In the genomic region with DNA sequence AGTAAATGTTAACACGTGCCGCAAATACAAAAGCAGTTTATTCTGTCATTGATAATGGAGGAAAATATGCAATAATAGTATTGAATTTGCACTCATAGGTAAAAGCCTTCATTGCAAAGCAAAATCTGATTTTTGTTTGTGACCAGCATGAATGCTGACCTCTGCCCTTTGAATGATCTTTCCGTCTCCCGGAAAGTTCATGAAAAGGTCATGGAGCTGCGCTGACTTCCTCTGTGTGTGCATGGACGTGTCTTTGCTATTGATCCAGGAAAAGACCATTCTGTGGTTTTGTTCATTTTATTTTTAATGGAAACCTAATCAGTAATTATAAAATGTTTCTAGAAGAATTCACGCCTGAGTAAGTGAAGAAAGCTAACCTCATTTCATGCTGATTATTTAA, we compare ENCODE assay signal across 18 cellular contexts.
DNase-seq lines count a peak whose midpoint lies in the region; ATAC-seq, FAIRE-seq and TF ChIP-seq lines count a peak whose summit lies in the region.
"Had no signal": no experiment of that assay in that cellular context is flagged by ENCODE, and none has a peak within 500 bp of the region (broad histone marks: within the 10 kb centered on the region; RNA-seq: fewer than 3 reads in every experiment).

No MANE protein-coding gene starts in this region.

- DNase-seq in COLO829 (ENCODE audit: low spot score) (peak; percentile 36), endothelial cell of umbilical vein (ENCODE audit: low read depth, low spot score) (no peak), right lobe of liver (peak in 1 of 3 donors; percentile 47), progenitor cell of endocrine pancreas (ENCODE audit: low spot score, unreplicated experiment) (no peak), SJCRH30 (no peak), RCC 7860 (ENCODE audit: low spot score) (no peak), transverse colon (no peak)
- no peak for DNase-seq in naive thymus-derived CD8-positive, alpha-beta T cell
- DNase-seq: AML-193; CD4-positive, alpha-beta T cell; GM23248 had no signal

- peak; percentile 84 to 87 (median 86) for ATAC-seq in right lobe of liver
- ATAC-seq in naive thymus-derived CD8-positive, alpha-beta T cell: no peak
- ATAC-seq: A549 had no signal

- intact Hi-C loops in endothelial cell of umbilical vein (cut with micrococcal nuclease) (no loop called here), right lobe of liver (cut with DNase I) (no loop called here), transverse colon (cut with DNase I; ENCODE audit: low total_unique reads) (no loop called here)

- H3K79me2 ChIP-seq in endothelial cell of umbilical vein (ENCODE audit: control insufficient read depth, insufficient read depth, low read length): no peaks in the 10 kb centered on the region

- H3K4me1 Mint-ChIP-seq in progenitor cell of endocrine pancreas (ENCODE audit: low read depth): peaks cover 43% of the 10 kb centered on the region
- no peaks in the 10 kb centered on the region for H3K4me1 Mint-ChIP-seq in naive thymus-derived CD8-positive, alpha-beta T cell

- no peaks in the 10 kb centered on the region for H4K20me1 ChIP-seq in endothelial cell of umbilical vein (replicated peaks; ENCODE audit: control insufficient read depth, extremely low read depth, insufficient read depth, low read length)

- peak overlapping the region; percentile 87 for H3K27ac Mint-ChIP-seq in progenitor cell of endocrine pancreas
- H3K27ac Mint-ChIP-seq in naive thymus-derived CD8-positive, alpha-beta T cell: no peak overlapping the region
- H3K27ac Mint-ChIP-seq: CD4-positive, alpha-beta T cell had no signal

- H3K9me3 ChIP-seq in endothelial cell of umbilical vein (replicated peaks; ENCODE audit: control insufficient read depth, insufficient read depth, low read length) (no peaks in the 10 kb centered on the region), right lobe of liver (no peaks in the 10 kb centered on the region), SJCRH30 (replicated peaks) (no peaks in the 10 kb centered on the region), transverse colon (no peaks in the 10 kb centered on the region)
- H3K9me3 ChIP-seq: A549, HAP-1 had no signal

- H3K4me1 ChIP-seq in endothelial cell of umbilical vein (ENCODE audit: control insufficient read depth, extremely low read depth, insufficient read depth, low read length) (peaks cover 12% of the 10 kb centered on the region), right lobe of liver (peaks cover 0 to 16% (median 6%) of the 10 kb centered on the region in 4 donors), SJCRH30 (peaks cover 39% of the 10 kb centered on the region), transverse colon (peaks cover 0 to 10% (median 5%) of the 10 kb centered on the region in 4 donors)
- H3K4me1 ChIP-seq: HAP-1 had no signal

- H3K36me3 Mint-ChIP-seq in progenitor cell of endocrine pancreas (ENCODE audit: insufficient read depth): no peaks in the 10 kb centered on the region
- no peaks in the 10 kb centered on the region for H3K36me3 Mint-ChIP-seq in naive thymus-derived CD8-positive, alpha-beta T cell

- H3K4me3 Mint-ChIP-seq in progenitor cell of endocrine pancreas (ENCODE audit: low read depth): peak overlapping the region; percentile 45
- no peak overlapping the region for H3K4me3 Mint-ChIP-seq in naive thymus-derived CD8-positive, alpha-beta T cell
- H3K4me3 Mint-ChIP-seq: CD4-positive, alpha-beta T cell had no signal

- no peaks in the 10 kb centered on the region for H3K9me1 ChIP-seq in endothelial cell of umbilical vein (replicated peaks; ENCODE audit: control insufficient read depth, extremely low read depth, insufficient read depth, low read length)

- TF ChIP-seq POLR2A in endothelial cell of umbilical vein (IDR thresholded peaks at IDR 0.05; ENCODE audit: low read depth, low read length): no peak
- no peak for TF ChIP-seq POLR2A in right lobe of liver (IDR thresholded peaks at IDR 0.05)
- no peak for TF ChIP-seq POLR2A in transverse colon (IDR thresholded peaks at IDR 0.05)

- CTCF ChIA-PET in endothelial cell of umbilical vein (lab: Charles Lee): interaction anchor here (1.1 kb wide), 1 partner anchor 560 kb away, joined by 3 read pairs; no protein-coding TSS in a partner anchor

- H3K4me3 ChIP-seq in endothelial cell of umbilical vein (replicated peaks in 1 of 3; ENCODE audit: insufficient read depth in 1 of 3, low read depth in 1 of 3, low read length in 3 of 3): no peak overlapping the region
- no peak overlapping the region for H3K4me3 ChIP-seq in right lobe of liver
- no peak overlapping the region for H3K4me3 ChIP-seq in SJCRH30
- H3K4me3 ChIP-seq in transverse colon: no peak overlapping the region
- H3K4me3 ChIP-seq: A549, GM23248, HAP-1 had no signal

- H3K27ac ChIP-seq in endothelial cell of umbilical vein (ENCODE audit: insufficient read depth, low read depth, low read length) (no peak overlapping the region), right lobe of liver (peak overlapping the region in 1 of 3 donors; percentile 3), SJCRH30 (no peak overlapping the region), transverse colon (no peak overlapping the region)
- H3K27ac ChIP-seq: 22Rv1, A549, C4-2B, GM23248 had no signal

- dilution Hi-C loops in endothelial cell of umbilical vein (cut with MboI; ENCODE audit: extremely low pct_ligation_motif_present, low sequenced_read_pairs): no loop called here

- no peak overlapping the region for H2AFZ ChIP-seq in endothelial cell of umbilical vein (ENCODE audit: low read depth, low read length)
- H2AFZ ChIP-seq: GM23248 had no signal

- in situ Hi-C loops in transverse colon (cut with MboI; ENCODE audit: low pct_ligation_motif_present in 1 of 4, low pct_unique_long_range_greater_than_20kb in 1 of 4, low sequenced_read_pairs in 3 of 4): no loop called here

- H3K36me3 ChIP-seq in endothelial cell of umbilical vein (ENCODE audit: control insufficient read depth in 2 of 2, extremely low read depth in 1 of 2, insufficient read depth in 2 of 2, low read length in 2 of 2): no peaks in the 10 kb centered on the region
- no peaks in the 10 kb centered on the region for H3K36me3 ChIP-seq in right lobe of liver
- H3K36me3 ChIP-seq in SJCRH30: no peaks in the 10 kb centered on the region
- H3K36me3 ChIP-seq in transverse colon: no peaks in the 10 kb centered on the region
- H3K36me3 ChIP-seq: HAP-1 had no signal

- no TSS peak for BruUV-seq in endothelial cell of umbilical vein (replicated peaks; lab: Mats Ljungman, UMichigan)

- no peak for TF ChIP-seq CTCF in endothelial cell of umbilical vein (IDR thresholded peaks at IDR 0.05; ENCODE audit: extremely low read depth in 1 of 2, insufficient read depth in 1 of 2, low read depth in 1 of 2, low read length in 2 of 2)
- no peak for TF ChIP-seq CTCF in right lobe of liver (IDR thresholded peaks at IDR 0.05)
- no peak for TF ChIP-seq CTCF in progenitor cell of endocrine pancreas (IDR thresholded peaks at IDR 0.05; ENCODE audit: unreplicated experiment)
- TF ChIP-seq CTCF in transverse colon (IDR thresholded peaks at IDR 0.05): no peak

- TF ChIP-seq EP300 in transverse colon (IDR thresholded peaks at IDR 0.05; ENCODE audit: low read depth): no peak

- H3K27me3 ChIP-seq in endothelial cell of umbilical vein (ENCODE audit: control insufficient read depth in 2 of 2, insufficient read depth in 2 of 2, low read length in 2 of 2): no peaks in the 10 kb centered on the region
- H3K27me3 ChIP-seq in right lobe of liver: no peaks in the 10 kb centered on the region
- H3K27me3 ChIP-seq in SJCRH30: no peaks in the 10 kb centered on the region
- no peaks in the 10 kb centered on the region for H3K27me3 ChIP-seq in transverse colon

- WGBS in right lobe of liver (ENCODE audit: insufficient coverage, low coverage, low lambda C conversion rate, missing lambda C conversion rate): 23% methylated on average over 7 of the region's 7 CpGs
- WGBS in transverse colon (ENCODE audit: low coverage in 1 of 2), 2 donors: 74 to 84% methylated on average over 7 of the region's 7 CpGs

- H3K9ac ChIP-seq in endothelial cell of umbilical vein (replicated peaks; ENCODE audit: extremely low read depth, insufficient read depth, low read length): no peak overlapping the region
- H3K9ac ChIP-seq: GM23248 had no signal

- POLR2A ChIA-PET in endothelial cell of umbilical vein (lab: Charles Lee): no interaction called here
- POLR2A ChIA-PET in naive thymus-derived CD8-positive, alpha-beta T cell (lab: Charles Lee): no interaction called here

- peak; percentile 18 for FAIRE-seq in endothelial cell of umbilical vein (lab: Jason Lieb, UNC)
- FAIRE-seq in RCC 7860 (lab: Jason Lieb, UNC): no peak
- FAIRE-seq: A549, G401.6, GM12891, GM19239 had no signal

- no peaks in the 10 kb centered on the region for H3K27me3 Mint-ChIP-seq in progenitor cell of endocrine pancreas
- peaks cover 10 to 61% (median 20%) of the 10 kb centered on the region in 5 donors for H3K27me3 Mint-ChIP-seq in naive thymus-derived CD8-positive, alpha-beta T cell

- no peak overlapping the region for H3K4me2 ChIP-seq in endothelial cell of umbilical vein (ENCODE audit: insufficient read depth, low read length)
- H3K4me2 ChIP-seq: A549 had no signal

- peaks cover 6% of the 10 kb centered on the region for H3K9me3 Mint-ChIP-seq in progenitor cell of endocrine pancreas (ENCODE audit: low read depth)
- no peaks in the 10 kb centered on the region for H3K9me3 Mint-ChIP-seq in naive thymus-derived CD8-positive, alpha-beta T cell
- H3K9me3 Mint-ChIP-seq: CD4-positive, alpha-beta T cell had no signal

TF ChIP-seq in endothelial cell of umbilical vein, 7 proteins besides CTCF, POLR2A, EP300 and RAD21:
- TF ChIP-seq, protein P1, sequence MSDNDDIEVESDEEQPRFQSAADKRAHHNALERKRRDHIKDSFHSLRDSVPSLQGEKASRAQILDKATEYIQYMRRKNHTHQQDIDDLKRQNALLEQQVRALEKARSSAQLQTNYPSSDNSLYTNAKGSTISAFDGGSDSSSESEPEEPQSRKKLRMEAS (IDR thresholded peaks at IDR 0.05; ENCODE audit: insufficient read depth, insufficient read length): no peak
- no peak for TF ChIP-seq JUN (IDR thresholded peaks at IDR 0.05; ENCODE audit: borderline replicate concordance, insufficient read depth, insufficient read length, low read depth)
- TF ChIP-seq GATA2 (IDR thresholded peaks at IDR 0.05; ENCODE audit: insufficient read depth, insufficient read length, low read depth, low read length): no peak
- no peak for TF ChIP-seq POLR2AphosphoS5 (IDR thresholded peaks at IDR 0.05; ENCODE audit: insufficient read depth, low read depth, low read length)
- no peak for TF ChIP-seq EZH2 (IDR thresholded peaks at IDR 0.05; ENCODE audit: borderline replicate concordance, low read depth, low read length, severe bottlenecking)
- no peak for TF ChIP-seq FOS (IDR thresholded peaks at IDR 0.05; ENCODE audit: borderline replicate concordance, insufficient read depth, low read length)

Comparison
In these comparisons a context has a peak if more than half of its experiments do, and no peak if none do; other contexts are left out.
1. ATAC-seq: peak in right lobe of liver (4 of 4); none in naive thymus-derived CD8-positive, alpha-beta T cell (0 of 2).